ENCODE assay signal across 10 cellular contexts in the genomic region with DNA sequence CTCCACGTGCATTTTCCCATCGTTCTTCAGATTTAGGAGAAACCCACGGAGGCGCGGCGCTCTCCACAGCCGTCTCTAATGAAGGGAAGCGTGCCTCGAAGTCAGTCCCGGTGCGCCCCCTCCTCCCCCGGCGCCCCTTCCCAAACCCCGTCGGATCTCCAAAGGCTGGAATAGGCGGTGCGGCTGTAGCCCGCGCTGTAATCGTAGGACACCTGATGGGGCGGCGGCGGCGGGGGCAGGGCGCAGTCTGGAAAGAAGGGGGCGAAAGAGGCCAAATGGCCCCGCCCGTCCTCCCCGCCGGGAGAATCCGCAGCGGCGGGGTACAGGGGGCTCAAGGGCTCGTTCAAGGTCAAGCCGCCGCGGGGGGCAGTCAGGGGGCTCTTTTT. TPM values are rescaled to one million over a fixed set of nuclear protein-coding genes. Genes with fewer than 3 reads are reported as not detected.
DNase-seq lines count a peak whose midpoint lies in the region; ATAC-seq, FAIRE-seq and TF ChIP-seq lines count a peak whose summit lies in the region.
"Had no signal": no experiment of that assay in that cellular context is flagged by ENCODE, and none has a peak within 500 bp of the region (broad histone marks: within the 10 kb centered on the region; RNA-seq: fewer than 3 reads in every experiment).

No MANE protein-coding gene starts in this region.

- no peak for TF ChIP-seq RAD21 in HepG2 (CRISPR knock-in tag; IDR thresholded peaks at IDR 0.05)

- no peaks in the 10 kb centered on the region for H4K20me1 ChIP-seq in HepG2 (ENCODE audit: insufficient read depth, low read length)

- TF ChIP-seq CTCF in colonic mucosa (IDR thresholded peaks at IDR 0.05) (no peak), suprapubic skin (IDR thresholded peaks at IDR 0.05) (no peak), HepG2 (CRISPR knock-in tag; IDR thresholded peaks at IDR 0.05) (no peak)

- H3K27ac ChIP-seq in colonic mucosa (no peak overlapping the region), mesenchymal stem cell (ENCODE audit: low read length, poor library complexity, severe bottlenecking) (no peak overlapping the region), suprapubic skin (no peak overlapping the region), HepG2 (ENCODE audit: extremely low read length, insufficient read depth, low read length) (no peak overlapping the region)

- CTCF ChIA-PET in HepG2 (lab: Yijun Ruan, JAX; ENCODE audit: low intra/inter-chr PET ratio, low total read pairs): no interaction called here

- 4% methylated on average over 37 of the region's 37 CpGs for WGBS in mesenchymal stem cell
- 24% methylated on average over 23 of the region's 37 CpGs for WGBS in suprapubic skin
- 57% methylated on average over 36 of the region's 37 CpGs for WGBS in HepG2 (ENCODE audit: low lambda C conversion rate)

- H3K27me3 ChIP-seq in colonic mucosa (peaks cover 34% of the 10 kb centered on the region), mesenchymal stem cell (ENCODE audit: control insufficient read depth in 1 of 2, insufficient read depth in 1 of 2, low read length in 2 of 2) (peaks cover 43 to 76% of the 10 kb centered on the region in 2 experiments), suprapubic skin (peaks cover 34% of the 10 kb centered on the region), HepG2 (ENCODE audit: control insufficient read depth in 1 of 2, insufficient read depth in 2 of 2, low read length in 2 of 2) (peaks cover 7 to 48% of the 10 kb centered on the region in 2 experiments; a peak in 4 of 5 replicates)

- TF ChIP-seq EP300 in suprapubic skin (IDR thresholded peaks at IDR 0.05) (no peak), HepG2 (IDR thresholded peaks at IDR 0.05; ENCODE audit: low read depth in 2 of 2, low read length in 2 of 2) (no peak), HepG2 (CRISPR knock-in tag; IDR thresholded peaks at IDR 0.05; ENCODE audit: borderline replicate concordance) (no peak)

- H2BK15ac ChIP-seq in mesenchymal stem cell (ENCODE audit: low read depth, poor library complexity, severe bottlenecking): no peak overlapping the region

- H3K9me3 ChIP-seq in colonic mucosa (no peaks in the 10 kb centered on the region), mesenchymal stem cell (ENCODE audit: control insufficient read depth, low read length) (no peaks in the 10 kb centered on the region), suprapubic skin (no peaks in the 10 kb centered on the region), HepG2 (ENCODE audit: low read length) (no peaks in the 10 kb centered on the region)

- no peak overlapping the region for H2AK5ac ChIP-seq in mesenchymal stem cell (ENCODE audit: low read length, severe bottlenecking)

- H3K18ac ChIP-seq in mesenchymal stem cell (ENCODE audit: low read depth in 1 of 2, low read length in 2 of 2): no peak overlapping the region

- no peak overlapping the region for H3K4ac ChIP-seq in mesenchymal stem cell (ENCODE audit: low read depth in 1 of 2, low read length in 2 of 2)

- no peak overlapping the region for H3K23ac ChIP-seq in mesenchymal stem cell (ENCODE audit: low read length in 2 of 2)

- intact Hi-C loops in colonic mucosa (cut with DNase I): no loop called here
- intact Hi-C loops in HepG2 (cut with micrococcal nuclease; ENCODE audit: unreplicated experiment): no loop called here

- H3K36me3 ChIP-seq in colonic mucosa (no peaks in the 10 kb centered on the region), mesenchymal stem cell (ENCODE audit: control insufficient read depth in 1 of 2, insufficient read depth in 2 of 2, low read depth in 1 of 2, low read length in 2 of 2) (no peaks in the 10 kb centered on the region), suprapubic skin (no peaks in the 10 kb centered on the region), HepG2 (replicated peaks in 1 of 2; ENCODE audit: control insufficient read depth in 1 of 2, insufficient read depth in 2 of 2, low read length in 2 of 2) (no peaks in the 10 kb centered on the region)

- H2AFZ ChIP-seq in mesenchymal stem cell (ENCODE audit: low read depth, low read length) (no peak overlapping the region), HepG2 (ENCODE audit: low read length) (no peak overlapping the region)

- POLR2A ChIA-PET in HepG2 (lab: Yijun Ruan, JAX): no interaction called here

- no peaks in the 10 kb centered on the region for H3K4me1 ChIP-seq in colonic mucosa
- peaks cover 17% of the 10 kb centered on the region for H3K4me1 ChIP-seq in mesenchymal stem cell (ENCODE audit: control insufficient read depth, insufficient read depth, low read depth, low read length)
- H3K4me1 ChIP-seq in suprapubic skin: peaks cover 16% of the 10 kb centered on the region
- peaks cover 5% of the 10 kb centered on the region; the same call in 1 of the 2 replicates for H3K4me1 ChIP-seq in HepG2 (ENCODE audit: insufficient read depth, low read length)

- H4K8ac ChIP-seq in mesenchymal stem cell (ENCODE audit: low read length): no peak overlapping the region

- in situ Hi-C loops in HepG2 (cut with HindIII; ENCODE audit: extremely low pct_ligation_motif_present, low pct_unique_long_range_greater_than_20kb): loop anchor here (5.0 kb wide), 1 partner anchor 130 kb away; no protein-coding TSS in a partner anchor

- no peaks in the 10 kb centered on the region for H3K79me1 ChIP-seq in mesenchymal stem cell (replicated peaks; ENCODE audit: low read length, poor library complexity, severe bottlenecking)

- H3K9ac ChIP-seq in colonic mucosa (ENCODE audit: low read depth in 2 of 2, low read length in 2 of 2) (no peak overlapping the region), mesenchymal stem cell (ENCODE audit: low read length) (no peak overlapping the region), HepG2 (ENCODE audit: insufficient read depth, low read depth, low read length) (no peak overlapping the region)

- TF ChIP-seq POLR2A in suprapubic skin (IDR thresholded peaks at IDR 0.05) (no peak), HepG2 (IDR thresholded peaks at IDR 0.05; ENCODE audit: insufficient read depth in 1 of 2, low read depth in 2 of 2, low read length in 2 of 2) (no peak)

- no peak overlapping the region for H2BK12ac ChIP-seq in mesenchymal stem cell (ENCODE audit: low read length in 2 of 2)

- peak overlapping the region; percentile 41 for H3K4me3 ChIP-seq in colonic mucosa
- H3K4me3 ChIP-seq in mesenchymal stem cell (ENCODE audit: insufficient read depth in 1 of 2, low read depth in 1 of 2, low read length in 2 of 2): no peak overlapping the region
- H3K4me3 ChIP-seq in suprapubic skin: peak overlapping the region; percentile 67
- H3K4me3 ChIP-seq in HepG2 (replicated peaks in 1 of 3; ENCODE audit: insufficient read depth in 1 of 3, low read depth in 2 of 3, low read length in 3 of 3): no peak overlapping the region

- no peak overlapping the region for H3K14ac ChIP-seq in mesenchymal stem cell (ENCODE audit: low read length in 2 of 2)

- no peaks in the 10 kb centered on the region for H3K79me2 ChIP-seq in HepG2 (ENCODE audit: insufficient read depth, low read length)

- H2BK5ac ChIP-seq in mesenchymal stem cell (ENCODE audit: low read depth, low read length, poor library complexity, severe bottlenecking): no peak overlapping the region

- H3K4me2 ChIP-seq in mesenchymal stem cell (ENCODE audit: low read length, poor library complexity, severe bottlenecking) (peak overlapping the region; percentile 23), HepG2 (ENCODE audit: low read depth, low read length) (no peak overlapping the region)

- BruUV-seq in HepG2 (replicated peaks; lab: Mats Ljungman, UMichigan): no TSS peak

- ATAC-seq in HepG2: no peak

- DNase-seq in NCI-H69 (lab: John Stamatoyannopoulos, UW): peak; percentile 29
- no peak for DNase-seq in colonic mucosa
- DNase-seq in mesenchymal stem cell: no peak
- no peak for DNase-seq in suprapubic skin (ENCODE audit: low spot score in 2 of 2)
- no peak for DNase-seq in HepG2 (ENCODE audit: low spot score)
- DNase-seq in NOMO-1 treated with dmso at 0.1 percent for 144 hours (lab: John Stamatoyannopoulos, UW; ENCODE audit: unreplicated experiment): no peak
- no peak for DNase-seq in activated CD4-positive, alpha-beta T cell treated with anti-CD3 and anti-CD28 coated beads for 48 hours
- DNase-seq in NCI-H1436 (lab: John Stamatoyannopoulos, UW): no peak
- DNase-seq: DMS79 treated with DMSO at 0.1 percent for 48 hours, MM.1S had no signal

- H4K91ac ChIP-seq in mesenchymal stem cell (ENCODE audit: low read length): no peak overlapping the region

- no peak for FAIRE-seq in HepG2 (lab: Jason Lieb, UNC)

- no peak overlapping the region for H2BK120ac ChIP-seq in mesenchymal stem cell (ENCODE audit: low read depth, low read length)

RNA-seq across cellular contexts. Expression of a gene that starts 1.3 kb away (rescaled TPM):
- under 1 TPM; 0.12 to 0.32 TPM for total RNA-seq in colonic mucosa
- not detected for polyA plus RNA-seq in mesenchymal stem cell (2013, experiment 1 of 2)
- polyA plus RNA-seq in mesenchymal stem cell (2013, experiment 2 of 2): not detected
- under 1 TPM; 0.18 to 0.42 (median 0.31) TPM for total RNA-seq in suprapubic skin
- not detected in 2 replicates for total RNA-seq in HepG2 (2016; rRNA removed; fragmentation: Illumina TruSeq; extraction: Trizol)
- not detected in 2 replicates for total RNA-seq in HepG2 (2016; cell fraction: cytosol; rRNA removed; fragmentation: Illumina TruSeq; extraction: Trizol; ENCODE audit: low read depth)
- total RNA-seq in HepG2 (2016; cell fraction: insoluble cytoplasmic fraction; rRNA removed; fragmentation: Illumina TruSeq; extraction: Trizol): not detected in 2 replicates
- total RNA-seq in HepG2 (2016; cell fraction: membrane; rRNA removed; fragmentation: Illumina TruSeq; extraction: Trizol): not detected in 2 replicates
- not detected in 2 replicates for total RNA-seq in HepG2 (2016; cell fraction: nucleus; rRNA removed; fragmentation: Illumina TruSeq; extraction: Trizol)
- polyA plus RNA-seq in HepG2 (2011; rRNA removed): not detected in 2 replicates
- polyA plus RNA-seq in HepG2 (2011; cell fraction: cytosol; rRNA removed): not detected in 2 replicates
- not detected in 2 replicates for polyA plus RNA-seq in HepG2 (2011; cell fraction: nucleus; rRNA removed)
- not detected in 2 replicates for polyA plus RNA-seq in HepG2 (2012)
- not detected in 2 replicates for polyA plus RNA-seq in HepG2 (2016; cell fraction: cytosol; fragmentation: Illumina TruSeq; extraction: Trizol; ENCODE audit: low read depth)
- not detected in 2 replicates for polyA plus RNA-seq in HepG2 (2016; cell fraction: insoluble cytoplasmic fraction; fragmentation: Illumina TruSeq; extraction: Trizol; ENCODE audit: low read depth)
- not detected in 2 replicates for polyA plus RNA-seq in HepG2 (2016; cell fraction: membrane; fragmentation: Illumina TruSeq; extraction: Trizol; ENCODE audit: low read depth)
- not detected in 2 replicates for polyA plus RNA-seq in HepG2 (2016; cell fraction: nucleus; fragmentation: Illumina TruSeq; extraction: Trizol; ENCODE audit: insufficient read depth, low read depth)
- polyA minus RNA-seq in HepG2 (2011; rRNA and poly(A)+ RNA removed; ENCODE audit: low replicate concordance): not detected in 2 replicates
- not detected in 2 replicates for polyA minus RNA-seq in HepG2 (2011; cell fraction: cytosol; rRNA and poly(A)+ RNA removed)
- not detected in 2 replicates for polyA minus RNA-seq in HepG2 (2011; cell fraction: nucleus; rRNA and poly(A)+ RNA removed)

Comparison
In these comparisons a context has a peak if more than half of its experiments do, and no peak if none do; other contexts are left out.
1. H3K4me3 ChIP-seq: peak in colonic mucosa (single experiment) and suprapubic skin (single experiment); none in mesenchymal stem cell (0 of 2) and HepG2 (0 of 3).